ENCODE assay signal across 1 cellular context in genomic region chr5:157172408-157172807, GRCh38.
TF ChIP-seq lines count a peak whose summit lies in the region.

No MANE protein-coding gene starts in this region.

TF ChIP-seq in GM23338, 12 proteins besides CTCF, POLR2A, EP300 and RAD21 (continued from another document):
- no peak for TF ChIP-seq ZNF462 (CRISPR knock-in tag; IDR thresholded peaks at IDR 0.05)
- no peak for TF ChIP-seq EZH2phosphoT487 (IDR thresholded peaks at IDR 0.05; ENCODE audit: unreplicated experiment)
- no peak for TF ChIP-seq NANOG (IDR thresholded peaks at IDR 0.05; ENCODE audit: borderline replicate concordance)
- no peak for TF ChIP-seq ZNF331 (CRISPR knock-in tag; IDR thresholded peaks at IDR 0.05; ENCODE audit: low read depth)
- TF ChIP-seq ETS1 (IDR thresholded peaks at IDR 0.05): no peak
- TF ChIP-seq POLR2AphosphoS5 (IDR thresholded peaks at IDR 0.05; ENCODE audit: low read depth): no peak
- no peak for TF ChIP-seq JUNB (IDR thresholded peaks at IDR 0.05; ENCODE audit: unreplicated experiment)
- no peak for TF ChIP-seq ZNF114 (CRISPR knock-in tag; IDR thresholded peaks at IDR 0.05)
- TF ChIP-seq CREB1 (CRISPR knock-in tag; IDR thresholded peaks at IDR 0.05; ENCODE audit: low read depth): no peak
- no peak for TF ChIP-seq EZH2 (IDR thresholded peaks at IDR 0.05; ENCODE audit: low read depth, unreplicated experiment)
